Comparison of ENCODE assay signal across 16 cellular contexts in genomic region chr4:146033149-146033548, GRCh38.
DNase-seq lines count a peak whose midpoint lies in the region; ATAC-seq, FAIRE-seq and TF ChIP-seq lines count a peak whose summit lies in the region.
"Had no signal": no experiment of that assay in that cellular context is flagged by ENCODE, and none has a peak within 500 bp of the region (broad histone marks: within the 10 kb centered on the region; RNA-seq: fewer than 3 reads in every experiment).

No MANE protein-coding gene starts in this region.

- no peak overlapping the region for H3K4me3 ChIP-seq in BLaER1 treated with 17β-estradiol and CSF1 and Interleukin-3, amounts not matched to agents 10 nM and 100 nM
- H3K4me3 ChIP-seq in bronchial epithelial cell (ENCODE audit: low read depth, low read length), result no peak overlapping the region
- H3K4me3 ChIP-seq: prostate gland had no signal

- no peak overlapping the region for H3K18ac ChIP-seq in H9 (ENCODE audit: insufficient read length, low read depth, low read length)

- H2AK5ac ChIP-seq in H9 (ENCODE audit: insufficient read length, low read length), result no peak overlapping the region

- no peak overlapping the region for H2BK20ac ChIP-seq in H9 (ENCODE audit: low read depth, low read length, poor library complexity, severe bottlenecking)

- no peak overlapping the region for H4K8ac ChIP-seq in H9 (replicated peaks; ENCODE audit: insufficient read length, low read depth, low read length)

- peaks cover 0 to 6% (median 0%) of the 10 kb centered on the region in 11 experiments; a peak in 1 of 22 replicates for H3K9me3 ChIP-seq in BLaER1 treated with 17β-estradiol and CSF1 and Interleukin-3, amounts not matched to agents 10 nM and 100 nM (replicated peaks in 1 of 11)
- H3K9me3 ChIP-seq in H9 (ENCODE audit: control insufficient read depth, low read depth, low read length), result no peaks in the 10 kb centered on the region
- H3K9me3 ChIP-seq: prostate gland had no signal

- no peaks in the 10 kb centered on the region for H3K23me2 ChIP-seq in H9 (ENCODE audit: insufficient read length, low read depth, low read length, poor library complexity, severe bottlenecking)

- peak overlapping the region; percentile 65 for H2AFZ ChIP-seq in H9 (ENCODE audit: low read length)

- H3K4me1 ChIP-seq in BLaER1 treated with 17β-estradiol and CSF1 and Interleukin-3, amounts not matched to agents 10 nM and 100 nM, result peaks cover 0 to 22% (median 10%) of the 10 kb centered on the region in 10 experiments; a peak in 15 of 20 replicates
- H3K4me1 ChIP-seq in H9 (ENCODE audit: insufficient read depth, low read length), result peaks cover 7% of the 10 kb centered on the region; the same call in 1 of the 2 replicates

- no peak overlapping the region for H4K5ac ChIP-seq in H9 (ENCODE audit: insufficient read length, low read depth, low read length)

- no CpG with 5 or more reads among the region's 5 CpGs for WGBS in H9 (ENCODE audit: extremely low coverage, insufficient read length, low lambda C conversion rate)

- no peaks in the 10 kb centered on the region for H3K79me1 ChIP-seq in H9 (ENCODE audit: insufficient read depth, low read depth, low read length, poor library complexity, severe bottlenecking)

- H3K27me3 ChIP-seq in BLaER1 treated with 17β-estradiol and CSF1 and Interleukin-3, amounts not matched to agents 10 nM and 100 nM, result no peaks in the 10 kb centered on the region
- H3K27me3 ChIP-seq in H9 (ENCODE audit: insufficient read depth, low read length) (no peaks in the 10 kb centered on the region), bronchial epithelial cell (ENCODE audit: control insufficient read depth, insufficient read depth, low read length) (no peaks in the 10 kb centered on the region)

- no peak overlapping the region for H3K56ac ChIP-seq in H9 (ENCODE audit: insufficient read length, low read depth, low read length)

- TF ChIP-seq CTCF in H9 (conservative IDR thresholded peaks at IDR 0.05) (no peak), bronchial epithelial cell (IDR thresholded peaks at IDR 0.05; ENCODE audit: insufficient read depth, low read length, severe bottlenecking) (no peak)

- no peaks in the 10 kb centered on the region for H4K20me1 ChIP-seq in BLaER1 treated with 17β-estradiol and CSF1 and Interleukin-3, amounts not matched to agents 10 nM and 100 nM
- H4K20me1 ChIP-seq in H9 (ENCODE audit: control insufficient read depth, insufficient read depth, insufficient read length), result no peaks in the 10 kb centered on the region

- H3K9ac ChIP-seq in BLaER1 treated with 17β-estradiol and CSF1 and Interleukin-3, amounts not matched to agents 10 nM and 100 nM, result no peak overlapping the region
- H3K9ac ChIP-seq in H9 (ENCODE audit: extremely low read depth, insufficient read length, low read length), result no peak overlapping the region
- H3K9ac ChIP-seq: KMS-11 had no signal

- no peak for FAIRE-seq in bronchial epithelial cell (lab: Jason Lieb, UNC)

- H3K27me3 Mint-ChIP-seq in H9 (ENCODE audit: low read depth) (no peaks in the 10 kb centered on the region), memory B cell (no peaks in the 10 kb centered on the region)

- H3K27ac Mint-ChIP-seq in H9 (peak overlapping the region in 1 of 3 experiments; percentile 56; a peak in 1 of 7 replicates), memory B cell (peak overlapping the region; percentile 54)
- H3K27ac Mint-ChIP-seq: mesothelial cell of epicardium had no signal

- H3K79me2 ChIP-seq in H9 (ENCODE audit: insufficient read depth, low read length), result no peaks in the 10 kb centered on the region

- H3K27ac ChIP-seq in BLaER1 treated with 17β-estradiol and CSF1 and Interleukin-3, amounts not matched to agents 10 nM and 100 nM, result no peak overlapping the region
- H3K27ac ChIP-seq in H9 (ENCODE audit: insufficient read length, low read depth, low read length), result no peak overlapping the region
- H3K27ac ChIP-seq: KMS-11 had no signal

- ATAC-seq in memory B cell (ENCODE audit: low read depth), result no peak

- peak overlapping the region in 6 of 11 experiments; percentile 24 to 60 (median 43); a peak in 6 of 22 replicates for H3K4me2 ChIP-seq in BLaER1 treated with 17β-estradiol and CSF1 and Interleukin-3, amounts not matched to agents 10 nM and 100 nM
- no peak overlapping the region for H3K4me2 ChIP-seq in H9 (ENCODE audit: insufficient read depth, insufficient read length, low read length)
- H3K4me2 ChIP-seq: KMS-11 had no signal

- H3K9me3 Mint-ChIP-seq in H9, result peaks cover 4 to 7% of the 10 kb centered on the region in 2 experiments; a peak in 3 of 5 replicates
- H3K9me3 Mint-ChIP-seq in memory B cell, result no peaks in the 10 kb centered on the region

- H3K36me3 ChIP-seq in BLaER1 treated with 17β-estradiol and CSF1 and Interleukin-3, amounts not matched to agents 10 nM and 100 nM, result no peaks in the 10 kb centered on the region
- no peaks in the 10 kb centered on the region for H3K36me3 ChIP-seq in bronchial epithelial cell (ENCODE audit: control insufficient read depth, insufficient read depth, low read length)
- H3K36me3 ChIP-seq: prostate gland had no signal

- no peak overlapping the region for H3K23ac ChIP-seq in H9 (ENCODE audit: insufficient read length, low read depth, low read length)

- no peak overlapping the region for H3T11ph ChIP-seq in H9 (ENCODE audit: low read length)

- no peak overlapping the region for H3K4me3 Mint-ChIP-seq in H9
- no peak overlapping the region for H3K4me3 Mint-ChIP-seq in memory B cell
- H3K4me3 Mint-ChIP-seq: mesothelial cell of epicardium had no signal

- no peak overlapping the region for H4K91ac ChIP-seq in H9 (ENCODE audit: insufficient read length, low read depth, low read length)

- DNase-seq in H9, result peak; percentile 51
- DNase-seq in bronchial epithelial cell (ENCODE audit: low read depth), result peak; percentile 57
- DNase-seq in memory B cell (ENCODE audit: low spot score in 2 of 2), result no peak
- no peak for DNase-seq in hypothalamus (lab: John Stamatoyannopoulos, UW)
- no peak for DNase-seq in NCI-H345 (lab: John Stamatoyannopoulos, UW)
- no peak for DNase-seq in AML-193 (lab: John Stamatoyannopoulos, UW)
- no peak for DNase-seq in cerebellar cortex (ENCODE audit: low spot score)
- DNase-seq: activated CD8-positive, alpha-beta memory T cell treated with anti-CD3 and anti-CD28 coated beads for 24 hours; activated naive CD4-positive, alpha-beta T cell; erythroblast; NCI-H187 treated with DMSO at 0.1 percent for 48 hours; SHP77 treated with DMSO at 0.1 percent for 48 hours had no signal

- H3K4ac ChIP-seq in H9 (ENCODE audit: low read depth, low read length), result no peak overlapping the region

- H3K36me3 Mint-ChIP-seq in H9 (ENCODE audit: insufficient read depth in 1 of 3, low read depth in 3 of 3) (peaks cover 0 to 8% (median 0%) of the 10 kb centered on the region in 3 experiments; a peak in 2 of 7 replicates), memory B cell (no peaks in the 10 kb centered on the region)

- peaks cover 27 to 34% of the 10 kb centered on the region in 2 experiments for H3K4me1 Mint-ChIP-seq in H9
- peaks cover 41% of the 10 kb centered on the region for H3K4me1 Mint-ChIP-seq in memory B cell

- H3K14ac ChIP-seq in H9 (ENCODE audit: insufficient read depth, low read length), result no peak overlapping the region

- no peak overlapping the region for H2BK5ac ChIP-seq in H9 (ENCODE audit: insufficient read length, low read length)

- H2BK120ac ChIP-seq in H9 (ENCODE audit: low read depth, low read length, poor library complexity, severe bottlenecking), result no peak overlapping the region

- no peak overlapping the region for H2BK12ac ChIP-seq in H9 (ENCODE audit: insufficient read length, low read depth, low read length)

- H2BK15ac ChIP-seq in H9 (ENCODE audit: low read depth, low read length), result no peak overlapping the region

Comparison
In these comparisons a context has a peak if more than half of its experiments do, and no peak if none do; other contexts are left out.
1. DNase-seq: peak in H9 (single experiment) and bronchial epithelial cell (single experiment); none in memory B cell (0 of 2), hypothalamus (0 of 51), NCI-H345 (single experiment), AML-193 (0 of 2) and cerebellar cortex (single experiment).